ENCODE assay signal across 1 cellular context in genomic region chr17:47323382-47324223, GRCh38.
TF ChIP-seq lines count a peak whose summit lies in the region.

Gene EFCAB13 (plus strand): TSS chr17:47323955. CDS start chr17:47328354, 4,399 bp downstream.

TF ChIP-seq in HepG2, 621 proteins besides CTCF, POLR2A, EP300 and RAD21 (continued from another document and continues in another):
- TF ChIP-seq ZNF367 (CRISPR knock-in tag; IDR thresholded peaks at IDR 0.05; ENCODE audit: borderline replicate concordance) (no peak), HIC2 (CRISPR knock-in tag; IDR thresholded peaks at IDR 0.05; ENCODE audit: low read depth) (peak; percentile 77), ZBTB33 (CRISPR knock-in tag; IDR thresholded peaks at IDR 0.05) (no peak), ZBTB7B (CRISPR knock-in tag; IDR thresholded peaks at IDR 0.05) (peak; percentile 95), POLR2AphosphoS2 (IDR thresholded peaks at IDR 0.05; ENCODE audit: low read depth, low read length) (no peak), ZNF678 (CRISPR knock-in tag; IDR thresholded peaks at IDR 0.05) (peak; percentile 97), ZNF784 (CRISPR knock-in tag; IDR thresholded peaks at IDR 0.05; ENCODE audit: borderline replicate concordance) (peak; percentile 97), NFYB (CRISPR knock-in tag; IDR thresholded peaks at IDR 0.05) (peak; percentile 76), HNF4A (CRISPR knock-in tag; IDR thresholded peaks at IDR 0.05) (0 out of 2 replicates have a peak, but pooled peaks have one; percentile 3), ZNF770 (CRISPR knock-in tag; IDR thresholded peaks at IDR 0.05) (peak; percentile 70), SKIL (CRISPR knock-in tag; IDR thresholded peaks at IDR 0.05; ENCODE audit: borderline replicate concordance) (no peak; the same call in none of the 2 replicates), RFX5 (IDR thresholded peaks at IDR 0.05; ENCODE audit: low read depth, low read length) (no peak), MTA1 (CRISPR knock-in tag; IDR thresholded peaks at IDR 0.05; ENCODE audit: borderline replicate concordance) (peak; percentile 94; the same call in 1 of the 2 replicates), ZNF773 (CRISPR knock-in tag; IDR thresholded peaks at IDR 0.05; ENCODE audit: borderline replicate concordance) (peak; percentile 90), AGO2 (optimal IDR thresholded peaks at IDR 0.05; ENCODE audit: low read depth, low read length) (peak; percentile 62), ZBTB10 (CRISPR knock-in tag; IDR thresholded peaks at IDR 0.05; ENCODE audit: borderline replicate concordance) (no peak; the same call in 1 of the 2 replicates), HNRNPL (IDR thresholded peaks at IDR 0.05; ENCODE audit: low read depth, low read length) (no peak), SIX4 (CRISPR knock-in tag; IDR thresholded peaks at IDR 0.05) (peak; percentile 59), ZNF574 (CRISPR knock-in tag; IDR thresholded peaks at IDR 0.05) (peak; percentile 92), ZNF18 (CRISPR knock-in tag; IDR thresholded peaks at IDR 0.05; ENCODE audit: insufficient replicate concordance) (peak; percentile 92), DZIP1 (CRISPR knock-in tag; IDR thresholded peaks at IDR 0.05) (peak; percentile 98), TSC22D2 (CRISPR knock-in tag; IDR thresholded peaks at IDR 0.05; ENCODE audit: borderline replicate concordance) (peak; percentile 91), E2F2 (CRISPR knock-in tag; IDR thresholded peaks at IDR 0.05; ENCODE audit: borderline replicate concordance) (no peak; the same call in 1 of the 2 replicates), REPIN1 (CRISPR knock-in tag; IDR thresholded peaks at IDR 0.05; ENCODE audit: borderline replicate concordance, low read depth) (peak; percentile 92), KDM3A (CRISPR knock-in tag; IDR thresholded peaks at IDR 0.05; ENCODE audit: low read depth) (peak; percentile 87), TFDP2 (CRISPR knock-in tag; IDR thresholded peaks at IDR 0.05) (peak; percentile 97), ZNF136 (CRISPR knock-in tag; IDR thresholded peaks at IDR 0.05; ENCODE audit: low read depth) (0 out of 2 replicates have a peak, but pooled peaks have one; percentile 30), ZBTB20 (CRISPR knock-in tag; IDR thresholded peaks at IDR 0.05; ENCODE audit: borderline replicate concordance, low read depth) (peak; percentile 82), ARNTL (CRISPR knock-in tag; IDR thresholded peaks at IDR 0.05) (peak; percentile 87; the same call in 1 of the 2 replicates), ZNF138 (CRISPR knock-in tag; IDR thresholded peaks at IDR 0.05; ENCODE audit: low read depth) (peak; percentile 97), ZNF670 (CRISPR knock-in tag; IDR thresholded peaks at IDR 0.05; ENCODE audit: borderline replicate concordance) (peak; percentile 65; the same call in 1 of the 2 replicates), ZNF326 (CRISPR knock-in tag; IDR thresholded peaks at IDR 0.05; ENCODE audit: borderline replicate concordance) (0 out of 2 replicates have a peak, but pooled peaks have one; percentile 50)
